Comparison of ENCODE assay signal across 8 cellular contexts in genomic region chr14:68785817-68786490, GRCh38.
DNase-seq lines count a peak whose midpoint lies in the region; ATAC-seq lines count a peak whose summit lies in the region.

No MANE protein-coding gene starts in this region.

- H3K27me3 Mint-ChIP-seq in stimulated activated naive CD8-positive, alpha-beta T cell treated with anti-CD3 and anti-CD28 coated beads, Interleukin-15, amount 100 ng/mL, for 72 hours = no peaks in the 10 kb centered on the region

- peak overlapping the region; percentile 59 to 95 for H3K27ac Mint-ChIP-seq in stimulated activated naive CD8-positive, alpha-beta T cell treated with anti-CD3 and anti-CD28 coated beads, Interleukin-15, amount 100 ng/mL, for 72 hours

- peak overlapping the region; percentile 25 to 74 for H3K4me3 Mint-ChIP-seq in stimulated activated naive CD8-positive, alpha-beta T cell treated with anti-CD3 and anti-CD28 coated beads, Interleukin-15, amount 100 ng/mL, for 72 hours

- H3K9me3 Mint-ChIP-seq in stimulated activated naive CD8-positive, alpha-beta T cell treated with anti-CD3 and anti-CD28 coated beads, Interleukin-15, amount 100 ng/mL, for 72 hours = no peaks in the 10 kb centered on the region

- no peak for ATAC-seq in stimulated activated naive CD8-positive, alpha-beta T cell treated with anti-CD3 and anti-CD28 coated beads, Interleukin-15, amount 100 ng/mL, for 72 hours
- ATAC-seq in GM21526 (IDR thresholded peaks at IDR 0.05; ENCODE audit: low FRiP score, unreplicated experiment) = no peak

- peaks cover 83% of the 10 kb centered on the region for H3K4me1 Mint-ChIP-seq in stimulated activated naive CD8-positive, alpha-beta T cell treated with anti-CD3 and anti-CD28 coated beads, Interleukin-15, amount 100 ng/mL, for 72 hours

- DNase-seq in activated gamma-delta T cell treated with Interleukin-2 at 50 U/mL for 16 hours = peak; percentile 35
- no peak for DNase-seq in activated gamma-delta T cell (lab: John Stamatoyannopoulos, UW)
- peak; percentile 54 for DNase-seq in astrocyte of the hippocampus (ENCODE audit: low read depth, low spot score)
- DNase-seq in kidney tubule cell (ENCODE audit: low spot score) = peak; percentile 98
- DNase-seq in stimulated activated naive CD8-positive, alpha-beta T cell treated with anti-CD3 and anti-CD28 coated beads, Interleukin-15, amount 100 ng/mL, for 72 hours = peak; percentile 36 to 41
- no peak for DNase-seq in HUDEP-2 (lab: John Stamatoyannopoulos, UW; ENCODE audit: unreplicated experiment in 76 of 76)
- no peak for DNase-seq in NCI-H345 (lab: John Stamatoyannopoulos, UW)

Comparison
In these comparisons a context has a peak if more than half of its experiments do, and no peak if none do; other contexts are left out.
1. DNase-seq: peak in activated gamma-delta T cell treated with Interleukin-2 at 50 U/mL for 16 hours (single experiment), astrocyte of the hippocampus (single experiment), kidney tubule cell (single experiment) and stimulated activated naive CD8-positive, alpha-beta T cell treated with anti-CD3 and anti-CD28 coated beads, Interleukin-15, amount 100 ng/mL, for 72 hours (2 of 2); none in activated gamma-delta T cell (single experiment), HUDEP-2 (0 of 76) and NCI-H345 (single experiment).